ENCODE assay signal across 8 cellular contexts in genomic region chr1:111516008-111516535, GRCh38. TPM values are rescaled to one million over a fixed set of nuclear protein-coding genes. Genes with fewer than 3 reads are reported as not detected.
DNase-seq lines count a peak whose midpoint lies in the region; ATAC-seq and TF ChIP-seq lines count a peak whose summit lies in the region.

No MANE protein-coding gene starts in this region.

- no peaks in the 10 kb centered on the region for H3K79me1 ChIP-seq in neuronal stem cell (ENCODE audit: low read depth, low read length)

- peak overlapping the region in 1 of 2 donors; percentile 16 for H3K4me3 ChIP-seq in neuronal stem cell (ENCODE audit: low read length in 2 of 2)

- H2BK15ac ChIP-seq in neuronal stem cell (ENCODE audit: low read length), result no peak overlapping the region

- peak overlapping the region; percentile 84 for H3K27ac Mint-ChIP-seq in activated B cell treated with CpG ODN at 0.5 μM for 24 hours

- H2BK5ac ChIP-seq in neuronal stem cell (ENCODE audit: low read length), result no peak overlapping the region

- no peak overlapping the region for H3K4me2 ChIP-seq in neuronal stem cell (ENCODE audit: insufficient read depth, low read length, poor library complexity, severe bottlenecking)

- H3K18ac ChIP-seq in neuronal stem cell (ENCODE audit: low read length), result peak overlapping the region; percentile 76

- no peak overlapping the region for H2BK120ac ChIP-seq in neuronal stem cell (ENCODE audit: low read depth, low read length)

- H3K27ac ChIP-seq in foreskin keratinocyte (no peak overlapping the region), neuronal stem cell (replicated peaks; ENCODE audit: low read length) (no peak overlapping the region)

- H3K36me3 Mint-ChIP-seq in activated B cell treated with CpG ODN at 0.5 μM for 24 hours (ENCODE audit: low read depth), result no peaks in the 10 kb centered on the region

- H3K9me3 ChIP-seq in neuronal stem cell (replicated peaks in 1 of 2; ENCODE audit: control insufficient read depth in 2 of 2, insufficient read depth in 1 of 2, low read depth in 1 of 2, low read length in 2 of 2), result no peaks in the 10 kb centered on the region

- H3K4ac ChIP-seq in neuronal stem cell (ENCODE audit: low read length), result no peak overlapping the region

- H3K27me3 ChIP-seq in foreskin keratinocyte (no peaks in the 10 kb centered on the region), neuronal stem cell (ENCODE audit: control insufficient read depth in 3 of 3, insufficient read depth in 3 of 3, low read depth in 1 of 3, low read length in 3 of 3) (peaks cover 0 to 6% (median 0%) of the 10 kb centered on the region in 3 experiments)

- no peaks in the 10 kb centered on the region for H3K36me3 ChIP-seq in neuronal stem cell (replicated peaks in 1 of 2; ENCODE audit: control insufficient read depth in 2 of 2, insufficient read depth in 2 of 2, low read length in 2 of 2)

- TF ChIP-seq CTCF in activated B cell treated with CpG ODN at 0.5 μM for 24 hours (IDR thresholded peaks at IDR 0.05) (peak; percentile 27), foreskin keratinocyte (conservative IDR thresholded peaks at IDR 0.05) (peak; percentile 58)

- peak overlapping the region; percentile 45 for H3K9ac ChIP-seq in neuronal stem cell (ENCODE audit: low read depth, low read length, poor library complexity)

- H3K14ac ChIP-seq in neuronal stem cell (ENCODE audit: low read length), result no peak overlapping the region

- WGBS in neuronal stem cell (ENCODE audit: extremely low coverage in 2 of 2, insufficient read length in 2 of 2, insufficient replicate concordance in 1 of 2), 2 donors, result no CpG with 5 or more reads among the region's 13 CpGs

- H2BK12ac ChIP-seq in neuronal stem cell (ENCODE audit: low read length), result no peak overlapping the region

- peaks cover 41% of the 10 kb centered on the region for H3K4me1 Mint-ChIP-seq in activated B cell treated with CpG ODN at 0.5 μM for 24 hours

- H2AK5ac ChIP-seq in neuronal stem cell (ENCODE audit: low read depth, low read length), result peak overlapping the region; percentile 44

- CTCF ChIA-PET in activated B cell treated with CpG ODN at 0.5 μM for 24 hours (lab: Charles Lee), result interaction anchor here (1.0 to 3.2 kb wide), 6 partner anchors 8 to 173 kb away, joined by 3 to 21 read pairs (median 4); no protein-coding TSS in a partner anchor

- ATAC-seq in HG03442 (IDR thresholded peaks at IDR 0.05; ENCODE audit: unreplicated experiment) (peak; percentile 39), activated B cell treated with CpG ODN at 0.5 μM for 24 hours (ENCODE audit: low read depth) (peak; percentile 74), foreskin keratinocyte (peak; percentile 84), HG03460 (IDR thresholded peaks at IDR 0.05; ENCODE audit: unreplicated experiment) (no peak)

- intact Hi-C loops in activated B cell treated with CpG ODN at 0.5 μM for 24 hours (cut with micrococcal nuclease), result loop anchor here (1.0 to 5.0 kb wide), 2 partner anchors 8 to 36 kb away; no protein-coding TSS in a partner anchor

- H3K27me3 Mint-ChIP-seq in activated B cell treated with CpG ODN at 0.5 μM for 24 hours, result no peaks in the 10 kb centered on the region

- DNase-seq in NCI-H1105 treated with DMSO at 0.1 percent for 48 hours (lab: John Stamatoyannopoulos, UW) (peak; percentile 22), NCI-H1105 (lab: John Stamatoyannopoulos, UW) (no peak), activated B cell treated with CpG ODN at 0.5 μM for 24 hours (peak; percentile 50), foreskin keratinocyte (peak; percentile 25 to 54), neuronal stem cell (ENCODE audit: low spot score) (no peak), T1000 (lab: John Stamatoyannopoulos, UW) (no peak)

- POLR2A ChIA-PET in activated B cell treated with CpG ODN at 0.5 μM for 24 hours (lab: Charles Lee), result interaction anchor here (1.1 to 2.7 kb wide), 7 partner anchors 8 to 222 kb away, joined by 3 to 24 read pairs (median 5); partner anchors contain the start of genes C1orf162 and RAP1A

- no peak overlapping the region for H4K91ac ChIP-seq in neuronal stem cell (ENCODE audit: low read depth, low read length, poor library complexity)

- H3K4me1 ChIP-seq in foreskin keratinocyte (no peaks in the 10 kb centered on the region), neuronal stem cell (ENCODE audit: control insufficient read depth in 2 of 2, insufficient read depth in 1 of 2, low read depth in 1 of 2, low read length in 2 of 2) (no peaks in the 10 kb centered on the region)

- H3K9me3 Mint-ChIP-seq in activated B cell treated with CpG ODN at 0.5 μM for 24 hours, result no peaks in the 10 kb centered on the region

- H4K8ac ChIP-seq in neuronal stem cell (ENCODE audit: low read depth, low read length), result peak overlapping the region; percentile 74

- peak overlapping the region; percentile 87 for H3K4me3 Mint-ChIP-seq in activated B cell treated with CpG ODN at 0.5 μM for 24 hours

- H3K23ac ChIP-seq in neuronal stem cell (ENCODE audit: low read depth, low read length, poor library complexity), result peak overlapping the region; percentile 45

- H2AFZ ChIP-seq in neuronal stem cell (ENCODE audit: low read length), result peak overlapping the region; percentile 40

RNA-seq across cellular contexts. Expression of gene ADORA3, which starts 12.6 kb away (rescaled TPM):
- total RNA-seq in activated B cell treated with CpG ODN at 0.5 μM for 24 hours, result not detected in 2 replicates
- total RNA-seq in foreskin keratinocyte, result not detected in 2 replicates
- polyA plus RNA-seq in foreskin keratinocyte, result not detected in 2 replicates
- polyA plus RNA-seq in neuronal stem cell (2013, experiment 1 of 2), result not detected
- not detected for polyA plus RNA-seq in neuronal stem cell (2013, experiment 2 of 2)

RNA-seq across cellular contexts. Expression of gene TMIGD3, which starts 12.6 kb away (rescaled TPM):
- total RNA-seq in activated B cell treated with CpG ODN at 0.5 μM for 24 hours (not detected in 2 replicates), foreskin keratinocyte (not detected in 2 replicates)
- polyA plus RNA-seq in foreskin keratinocyte, result not detected in 2 replicates
- polyA plus RNA-seq in neuronal stem cell (2013, experiment 1 of 2), result not detected
- polyA plus RNA-seq in neuronal stem cell (2013, experiment 2 of 2), result not detected

RNA-seq across cellular contexts. Expression of gene C1orf162, which starts 42.3 kb away (rescaled TPM):
- total RNA-seq in activated B cell treated with CpG ODN at 0.5 μM for 24 hours, result 29.4 and 33.2 TPM in 2 replicates
- total RNA-seq in foreskin keratinocyte, result 0.11 and 0.24 TPM in 2 replicates
- polyA plus RNA-seq in foreskin keratinocyte, result 0.13 and 0.25 TPM in 2 replicates
- polyA plus RNA-seq in neuronal stem cell (2013, experiment 1 of 2), result 0.74 TPM
- 1.00 TPM for polyA plus RNA-seq in neuronal stem cell (2013, experiment 2 of 2)

Comparison
In these comparisons a context has a peak if more than half of its experiments do, and no peak if none do; other contexts are left out.
1. DNase-seq: peak in NCI-H1105 treated with DMSO at 0.1 percent for 48 hours (single experiment), activated B cell treated with CpG ODN at 0.5 μM for 24 hours (single experiment) and foreskin keratinocyte (2 of 2); none in NCI-H1105 (single experiment), neuronal stem cell (single experiment) and T1000 (single experiment).
2. RNA of gene C1orf162, which starts 42.3 kb away (total RNA-seq): 29.4 to 33.2 TPM in activated B cell treated with CpG ODN at 0.5 μM for 24 hours; 0.11 to 0.24 TPM in foreskin keratinocyte; every median in the first group is over 10 times any median in the second.